8 cellular contexts compared by ENCODE assay signal in genomic region chr14:104639889-104640548, GRCh38. TPM values are rescaled to one million over a fixed set of nuclear protein-coding genes. Genes with fewer than 3 reads are reported as not detected.
DNase-seq lines count a peak whose midpoint lies in the region; ATAC-seq, FAIRE-seq and TF ChIP-seq lines count a peak whose summit lies in the region.

No MANE protein-coding gene starts in this region.

- no peak overlapping the region for H2BK120ac ChIP-seq in H1 (replicated peaks; ENCODE audit: low read depth, low read length)

- H4K8ac ChIP-seq in H1 (ENCODE audit: extremely low read depth, insufficient read depth, low read length) = peak overlapping the region; percentile 82

- no peaks in the 10 kb centered on the region for H3F3A ChIP-seq in GM23248 (ENCODE audit: insufficient read depth)

- H3K4me1 Mint-ChIP-seq in memory B cell = peaks cover 5% of the 10 kb centered on the region

- no peaks in the 10 kb centered on the region for H3K9me2 ChIP-seq in GM23248 (ENCODE audit: insufficient read depth)

- CTCF ChIA-PET in H1 (lab: Charles Lee; ENCODE audit: partially characterized antibody) = interaction anchor here (0.6 to 1.9 kb wide), 11 partner anchors 12 to 563 kb away, joined by 3 to 8 read pairs (median 3); partner anchors contain the start of gene TMEM179

- no peak for TF ChIP-seq EP300 in H1 (IDR thresholded peaks at IDR 0.05; ENCODE audit: borderline replicate concordance in 1 of 2, low read depth in 2 of 2, low read length in 2 of 2)

- H3K4me1 ChIP-seq in GM23248 (ENCODE audit: insufficient read depth) = no peaks in the 10 kb centered on the region
- H3K4me1 ChIP-seq in H1 (replicated peaks in 1 of 4; ENCODE audit: control insufficient read depth in 3 of 4, insufficient read depth in 4 of 4, low read length in 3 of 4) = no peaks in the 10 kb centered on the region

- H4K20me1 ChIP-seq in GM23248 (ENCODE audit: insufficient read depth) = no peaks in the 10 kb centered on the region
- H4K20me1 ChIP-seq in H1 (replicated peaks in 1 of 2; ENCODE audit: control insufficient read depth in 1 of 2, insufficient read depth in 2 of 2, low read length in 2 of 2) = no peaks in the 10 kb centered on the region

- no peak for TF ChIP-seq POLR2A in H1 (IDR thresholded peaks at IDR 0.05; ENCODE audit: control extremely low read depth in 1 of 2, low read depth in 2 of 2, low read length in 2 of 2)

- H3K14ac ChIP-seq in H1 (ENCODE audit: insufficient read length) = no peak overlapping the region

- no peaks in the 10 kb centered on the region for H3K79me2 ChIP-seq in GM23248 (ENCODE audit: insufficient read depth)
- no peaks in the 10 kb centered on the region for H3K79me2 ChIP-seq in H1 (ENCODE audit: control insufficient read depth in 1 of 2, insufficient read depth in 2 of 2, low read length in 2 of 2)

- H3K79me1 ChIP-seq in H1 (ENCODE audit: low read depth, low read length) = no peaks in the 10 kb centered on the region

- H4K5ac ChIP-seq in H1 (ENCODE audit: insufficient read length, low read depth, low read length) = peak overlapping the region; percentile 33

- H2BK20ac ChIP-seq in H1 (ENCODE audit: low read length) = no peak overlapping the region

- H3K36me3 Mint-ChIP-seq in memory B cell = peaks cover 1% of the 10 kb centered on the region

- FAIRE-seq in H1 (lab: Jason Lieb, UNC) = peak; percentile 52

- in situ Hi-C loops in GM23248 (cut with MboI) = loop anchor here (10.0 kb wide), 1 partner anchor 505 kb away; the partner anchor contains the start of gene KIF26A

- H3K56ac ChIP-seq in H1 (replicated peaks; ENCODE audit: insufficient read length, low read depth, low read length) = no peak overlapping the region

- H3K9ac ChIP-seq in GM23248 = no peak overlapping the region
- H3K9ac ChIP-seq in H1 (replicated peaks in 1 of 4; ENCODE audit: extremely low read depth in 1 of 4, low read depth in 3 of 4, low read length in 3 of 4) = no peak overlapping the region

- H2BK12ac ChIP-seq in H1 (ENCODE audit: low read depth, low read length) = 0 out of 2 replicates have a peak overlapping the region, but pooled peaks have one; percentile 50

- no peak overlapping the region for H2BK5ac ChIP-seq in H1 (ENCODE audit: low read depth, low read length)

- H3K18ac ChIP-seq in H1 (ENCODE audit: extremely low read depth, low read length) = no peak overlapping the region

- H3K23me2 ChIP-seq in H1 (ENCODE audit: low read depth, low read length) = no peaks in the 10 kb centered on the region

- H3K9me3 Mint-ChIP-seq in memory B cell = no peaks in the 10 kb centered on the region

- TF ChIP-seq RAD21 in H1 (IDR thresholded peaks at IDR 0.05 in 1 of 2, conservative IDR thresholded peaks at IDR 0.05 in 1 of 2; ENCODE audit: low read depth in 2 of 2, low read length in 2 of 2) = peak; percentile 99 to 100

- no peak overlapping the region for H3K4me3 Mint-ChIP-seq in memory B cell

- no peak overlapping the region for H3K4ac ChIP-seq in H1 (replicated peaks; ENCODE audit: insufficient read length, low read depth, low read length)

- H2BK15ac ChIP-seq in H1 (ENCODE audit: low read length) = no peak overlapping the region

- DNase-seq in Ammon's horn (ENCODE audit: low spot score) = peak; percentile 76
- DNase-seq in GM23248 = peak; percentile 77
- DNase-seq in NCI-H446 treated with DMSO at 0.1 percent for 48 hours (lab: John Stamatoyannopoulos, UW) = peak; percentile 53
- DNase-seq in activated CD4-positive, alpha-beta T cell treated with anti-CD3 and anti-CD28 coated beads, Interleukin-2, amount 50 U/mL, for 4 hours = peak; percentile 24 to 32
- DNase-seq in H1 (ENCODE audit: low read depth in 1 of 2, low spot score in 2 of 2) = peak; percentile 53 to 93
- DNase-seq in memory B cell (ENCODE audit: low spot score in 2 of 2) = peak; percentile 56 to 71
- DNase-seq in stromal cell of bone marrow (ENCODE audit: low read depth) = peak; percentile 11

- no peaks in the 10 kb centered on the region for H3K9me3 ChIP-seq in GM23248 (ENCODE audit: low read depth)
- H3K9me3 ChIP-seq in H1 (ENCODE audit: insufficient read depth in 2 of 2, low read depth in 1 of 2, low read length in 1 of 2) = no peaks in the 10 kb centered on the region

- H3K27me3 ChIP-seq in GM23248 (replicated peaks; ENCODE audit: insufficient read depth) (peaks cover 34% of the 10 kb centered on the region), H1 (replicated peaks in 1 of 4; ENCODE audit: control insufficient read depth in 3 of 4, extremely low read depth in 1 of 4, insufficient read depth in 3 of 4, low read length in 3 of 4) (no peaks in the 10 kb centered on the region; a peak in 1 of 7 replicates)

- H3K4me3 ChIP-seq in GM23248 (no peak overlapping the region), H1 (ENCODE audit: extremely low read depth in 1 of 4, insufficient read depth in 2 of 4, low read depth in 3 of 4, low read length in 4 of 4) (peak overlapping the region in 1 of 4 experiments; percentile 43; a peak in 1 of 8 replicates)

- peak; percentile 93 for ATAC-seq in memory B cell (ENCODE audit: low read depth)
- ATAC-seq in HG03095 (IDR thresholded peaks at IDR 0.05; ENCODE audit: unreplicated experiment) = no peak

- H3K27ac ChIP-seq in GM23248 (no peak overlapping the region), H1 (ENCODE audit: low read depth, low read length) (no peak overlapping the region)

- H3K4me2 ChIP-seq in GM23248 (ENCODE audit: unreplicated experiment) = no peak overlapping the region
- peak overlapping the region in 1 of 2 experiments; percentile 61; a peak in 3 of 4 replicates for H3K4me2 ChIP-seq in H1 (ENCODE audit: insufficient read depth in 1 of 2, low read depth in 2 of 2, low read length in 2 of 2)

- no peak overlapping the region for H2AK5ac ChIP-seq in H1 (ENCODE audit: low read depth, low read length)

- H4K91ac ChIP-seq in H1 (replicated peaks; ENCODE audit: insufficient read length, low read length) = peak overlapping the region; percentile 72

- peaks cover 4% of the 10 kb centered on the region for H3K27me3 Mint-ChIP-seq in memory B cell

- POLR2A ChIA-PET in H1 (lab: Charles Lee; ENCODE audit: partially characterized antibody) = interaction anchor here (0.7 kb wide), 1 partner anchor 837 kb away, joined by 3 read pairs; no protein-coding TSS in a partner anchor

- TF ChIP-seq CTCF in H1 (IDR thresholded peaks at IDR 0.05; ENCODE audit: control extremely low read depth in 1 of 3, insufficient read depth in 1 of 3, low read depth in 1 of 3, low read length in 3 of 3) = peak; percentile 98 to 99 (median 98)

- no peak overlapping the region for H3K23ac ChIP-seq in H1 (ENCODE audit: insufficient read length)

- 7% methylated on average over 17 to 24 of the region's 24 CpGs for WGBS in GM23248 (ENCODE audit: low coverage in 1 of 2, low lambda C conversion rate in 2 of 2, missing lambda C conversion rate in 2 of 2), 2 experiments
- WGBS in H1 (ENCODE audit: extremely low coverage in 1 of 2, insufficient coverage in 1 of 2, insufficient read length in 1 of 2, insufficient replicate concordance in 2 of 2, low coverage in 1 of 2, low lambda C conversion rate in 2 of 2, missing lambda C conversion rate in 1 of 2), 2 experiments = 14% methylated on average over 24 of the region's 24 CpGs; no CpG with 5 or more reads in 1 of the 2 experiments

- H3K36me3 ChIP-seq in GM23248 (ENCODE audit: low read depth) (no peaks in the 10 kb centered on the region), H1 (ENCODE audit: control insufficient read depth in 2 of 4, insufficient read depth in 4 of 4, low read length in 3 of 4) (no peaks in the 10 kb centered on the region; a peak in 2 of 8 replicates)

- no peak overlapping the region for H3K27ac Mint-ChIP-seq in memory B cell

- H2AFZ ChIP-seq in GM23248 = no peak overlapping the region
- H2AFZ ChIP-seq in H1 (ENCODE audit: low read length) = peak overlapping the region; percentile 95; the same call in 1 of the 2 replicates

TF ChIP-seq in H1, 55 proteins besides CTCF, POLR2A, EP300 and RAD21 (continues in another document):
- TF ChIP-seq PHF8 (conservative IDR thresholded peaks at IDR 0.05; ENCODE audit: low read depth, low read length) (no peak), MAX (IDR thresholded peaks at IDR 0.05) (peak; percentile 50), NRF1 (IDR thresholded peaks at IDR 0.05; ENCODE audit: low read depth, low read length) (no peak), TAF7 (optimal IDR thresholded peaks at IDR 0.05; ENCODE audit: borderline replicate concordance, low read depth, low read length) (no peak), CHD1 (IDR thresholded peaks at IDR 0.05; ENCODE audit: low read depth, low read length) (no peak), CHD2 (IDR thresholded peaks at IDR 0.05; ENCODE audit: low read length) (0 out of 2 replicates have a peak, but pooled peaks have one; percentile 16), KDM4A (IDR thresholded peaks at IDR 0.05; ENCODE audit: low read depth, low read length, severe bottlenecking) (no peak), SP2 (IDR thresholded peaks at IDR 0.05; ENCODE audit: low read length) (no peak)

RNA-seq across cellular contexts. Expression of gene TMEM179, which starts 35.4 kb away (rescaled TPM):
- total RNA-seq in GM23248 (2014; rRNA removed; shearing (Covaris generic)) = not detected in 2 replicates
- not detected in 2 replicates for polyA plus RNA-seq in GM23248 (2016; fragmentation: Nextera tagmentation; extraction: Ambion mirVana)
- total RNA-seq in H1 (2021; fragmentation: NEBNext Ultra II Directional; extraction: Animal tissue kit (Norgen Biotek cat#: 25700)) = 2.9 TPM in 2 replicates
- polyA plus RNA-seq in H1 (2011; rRNA removed) = 4.0 and 4.6 TPM in 2 replicates
- 3.7 TPM for polyA plus RNA-seq in H1 (2011; cell fraction: cytosol; rRNA removed)
- polyA plus RNA-seq in H1 (2011; cell fraction: nucleus; rRNA removed) = 4.6 TPM
- 1.7 to 6.0 TPM (median 4.1 TPM) in 4 replicates for polyA plus RNA-seq in H1 (2012, experiment 1 of 2)
- polyA plus RNA-seq in H1 (2012, experiment 2 of 2) = 1.8 TPM
- polyA plus RNA-seq in H1 (2013, experiment 1 of 2) = 1.8 TPM
- polyA plus RNA-seq in H1 (2013, experiment 2 of 2) = 1.9 TPM
- polyA minus RNA-seq in H1 (2011; rRNA and poly(A)+ RNA removed) = 1.1 and 3.6 TPM in 2 replicates
- polyA minus RNA-seq in H1 (2011; cell fraction: cytosol; rRNA and poly(A)+ RNA removed) = 2.4 TPM
- 3.4 TPM for polyA minus RNA-seq in H1 (2011; cell fraction: nucleus; rRNA and poly(A)+ RNA removed)

RNA-seq across cellular contexts. Expression of gene INF2, which starts 49.4 kb away (rescaled TPM):
- total RNA-seq in GM23248 (2014; rRNA removed; shearing (Covaris generic)) = 53.3 and 62.1 TPM in 2 replicates
- 23.0 and 24.2 TPM in 2 replicates for polyA plus RNA-seq in GM23248 (2016; fragmentation: Nextera tagmentation; extraction: Ambion mirVana)
- 54.0 and 59.5 TPM in 2 replicates for total RNA-seq in H1 (2021; fragmentation: NEBNext Ultra II Directional; extraction: Animal tissue kit (Norgen Biotek cat#: 25700))
- polyA plus RNA-seq in H1 (2011; rRNA removed) = 29.1 and 42.3 TPM in 2 replicates
- 28.5 TPM for polyA plus RNA-seq in H1 (2011; cell fraction: cytosol; rRNA removed)
- polyA plus RNA-seq in H1 (2011; cell fraction: nucleus; rRNA removed) = 143 TPM
- polyA plus RNA-seq in H1 (2012, experiment 1 of 2) = 27.3 to 49.9 TPM (median 47.0 TPM) in 4 replicates
- 33.6 TPM for polyA plus RNA-seq in H1 (2012, experiment 2 of 2)
- polyA plus RNA-seq in H1 (2013, experiment 1 of 2) = 36.0 TPM
- polyA plus RNA-seq in H1 (2013, experiment 2 of 2) = 32.6 TPM
- polyA minus RNA-seq in H1 (2011; rRNA and poly(A)+ RNA removed) = 12.8 and 15.1 TPM in 2 replicates
- polyA minus RNA-seq in H1 (2011; cell fraction: cytosol; rRNA and poly(A)+ RNA removed) = 22.1 TPM
- polyA minus RNA-seq in H1 (2011; cell fraction: nucleus; rRNA and poly(A)+ RNA removed) = 27.8 TPM

Comparison
In these comparisons a context has a peak if more than half of its experiments do, and no peak if none do; other contexts are left out.
1. DNase-seq: peak in every context shown above with its lines; median percentile 77 in GM23248; 76 in Ammon's horn; 73 in H1; 64 in memory B cell; 53 in NCI-H446 treated with DMSO at 0.1 percent for 48 hours; 28 in activated CD4-positive, alpha-beta T cell treated with anti-CD3 and anti-CD28 coated beads, Interleukin-2, amount 50 U/mL, for 4 hours; 11 in stromal cell of bone marrow.